In genomic region chr2:46997884-46998283, GRCh38 we compare ENCODE assay signal across 30 cellular contexts.
"Had no signal": no experiment of that assay in that cellular context is flagged by ENCODE, and none has a peak within 500 bp of the region (broad histone marks: within the 10 kb centered on the region; RNA-seq: fewer than 3 reads in every experiment).

No MANE protein-coding gene starts in this region.

- H3K27ac ChIP-seq: epithelial cell of prostate, pancreas, prostate gland, sigmoid colon, stomach, testis, WERI-Rb-1 had no signal

- H3K4me3 ChIP-seq: adrenal gland, pancreas, prostate gland, sigmoid colon, smooth muscle cell, stomach, testis had no signal

- DNase-seq: activated CD4-positive, alpha-beta T cell treated with anti-CD3 and anti-CD28 coated beads for 48 hours; activated CD4-positive, alpha-beta T cell treated with anti-CD3 and anti-CD28 coated beads, Interleukin-2, amount 50 U/mL, for 48 hours; activated CD8-positive, alpha-beta memory T cell treated with anti-CD3 and anti-CD28 coated beads for 24 hours; activated effector memory CD4-positive, alpha-beta T cell treated with anti-CD3 and anti-CD28 coated beads, Interleukin-2, amount 50 U/mL, for 16 hours; activated naive CD4-positive, alpha-beta T cell treated with anti-CD3 and anti-CD28 coated beads for 36 hours; activated naive CD8-positive, alpha-beta T cell treated with anti-CD3 and anti-CD28 coated beads for 36 hours; adrenal gland; central memory CD4-positive, alpha-beta T cell; dermis blood vessel endothelial cell; effector CD8-positive, alpha-beta T cell; left cardiac atrium; mammary epithelial cell; naive thymus-derived CD4-positive, alpha-beta T cell; retina; sigmoid colon; stimulated activated CD4-positive, alpha-beta T cell treated with anti-CD3 and anti-CD28 coated beads, Interleukin-1b, Interleukin-23, amount 100 ng/mL, for 48 hours; stimulated activated CD4-positive, alpha-beta T cell treated with anti-CD3 and anti-CD28 coated beads, Interleukin-4, amount 100 ng/mL, for 4 hours; stimulated activated CD8-positive, alpha-beta memory T cell treated with anti-CD3 and anti-CD28 coated beads, Interleukin-4, amount 100 ng/mL, for 48 hours; stomach; T-helper 17 cell; T1000; testis; trophoblast cell; WERI-Rb-1 had no signal

- H3K27ac Mint-ChIP-seq: activated naive CD4-positive, alpha-beta T cell treated with anti-CD3 and anti-CD28 coated beads for 36 hours; activated naive CD8-positive, alpha-beta T cell treated with anti-CD3 and anti-CD28 coated beads for 36 hours; stimulated activated memory B cell treated with anti-CD40 and anti-IgM and Interleukin-4, amounts not matched to agents 10 μg/mL and 1 μg/mL and 100 μg/mL, for 72 hours; T-helper 17 cell had no signal

- H3K27me3 ChIP-seq: adrenal gland, pancreas, sigmoid colon, stomach, testis had no signal

- H3K4me1 Mint-ChIP-seq: activated naive CD8-positive, alpha-beta T cell treated with anti-CD3 and anti-CD28 coated beads for 36 hours had no signal

- H3K27me3 Mint-ChIP-seq: activated naive CD8-positive, alpha-beta T cell treated with anti-CD3 and anti-CD28 coated beads for 36 hours; naive thymus-derived CD4-positive, alpha-beta T cell; stimulated activated memory B cell treated with anti-CD40 and anti-IgM and Interleukin-4, amounts not matched to agents 10 μg/mL and 1 μg/mL and 100 μg/mL, for 72 hours; T-helper 17 cell had no signal

- H3K4me3 Mint-ChIP-seq: activated naive CD4-positive, alpha-beta T cell treated with anti-CD3 and anti-CD28 coated beads for 36 hours; activated naive CD8-positive, alpha-beta T cell treated with anti-CD3 and anti-CD28 coated beads for 36 hours; naive thymus-derived CD4-positive, alpha-beta T cell; neural crest cell; stimulated activated memory B cell treated with anti-CD40 and anti-IgM and Interleukin-4, amounts not matched to agents 10 μg/mL and 1 μg/mL and 100 μg/mL, for 72 hours; T-helper 17 cell had no signal

- H3K4me1 ChIP-seq: pancreas, prostate gland had no signal

- H3K9me3 ChIP-seq: adrenal gland, pancreas, prostate gland, sigmoid colon, stomach, testis had no signal

- H3K4me2 ChIP-seq: smooth muscle cell had no signal

- H3K9me3 Mint-ChIP-seq: activated naive CD4-positive, alpha-beta T cell treated with anti-CD3 and anti-CD28 coated beads for 36 hours; activated naive CD8-positive, alpha-beta T cell treated with anti-CD3 and anti-CD28 coated beads for 36 hours; naive thymus-derived CD4-positive, alpha-beta T cell; neural crest cell; stimulated activated memory B cell treated with anti-CD40 and anti-IgM and Interleukin-4, amounts not matched to agents 10 μg/mL and 1 μg/mL and 100 μg/mL, for 72 hours had no signal
